ENCODE assay signal across 8 cellular contexts in genomic region chr1:38005195-38006007, GRCh38. TPM values are rescaled to one million over a fixed set of nuclear protein-coding genes. Genes with fewer than 3 reads are reported as not detected.
DNase-seq lines count a peak whose midpoint lies in the region; ATAC-seq and TF ChIP-seq lines count a peak whose summit lies in the region.

Gene FHL3 (minus strand): TSS chr1:38005514. CDS start chr1:37999412, 6,102 bp downstream.

- H3K36me3 ChIP-seq in CD4-positive, alpha-beta memory T cell (ENCODE audit: insufficient read depth, low read length), result no peaks in the 10 kb centered on the region
- H3K36me3 ChIP-seq in left ventricle myocardium inferior, result no peaks in the 10 kb centered on the region

- H3K9me3 Mint-ChIP-seq in CD4-positive, alpha-beta memory T cell, result peaks cover 0 to 2% (median 0%) of the 10 kb centered on the region in 8 donors
- H3K9me3 Mint-ChIP-seq in HFFc6, result no peaks in the 10 kb centered on the region

- peak within 1 kb of the TSS; percentile 75 to 87 (median 76) for H3K4me3 Mint-ChIP-seq in CD4-positive, alpha-beta memory T cell
- H3K4me3 Mint-ChIP-seq in HFFc6, result peak within 1 kb of the TSS; percentile 91

- H3K4me3 ChIP-seq in CD4-positive, alpha-beta memory T cell (ENCODE audit: low read length in 2 of 2), result peak within 1 kb of the TSS; percentile 14 to 43
- H3K4me3 ChIP-seq in left ventricle myocardium inferior, result peak within 1 kb of the TSS; percentile 78

- H3K27me3 Mint-ChIP-seq in CD4-positive, alpha-beta memory T cell, result peaks cover 0 to 6% of the 10 kb centered on the region in 2 donors
- peaks cover 3% of the 10 kb centered on the region; the same call in 1 of the 2 replicates for H3K27me3 Mint-ChIP-seq in HFFc6 (ENCODE audit: insufficient read depth)

- H3K27ac Mint-ChIP-seq in CD4-positive, alpha-beta memory T cell, result peak within 1 kb of the TSS; percentile 58 to 84 (median 77)
- peak within 1 kb of the TSS; percentile 69 for H3K27ac Mint-ChIP-seq in HFFc6

- no peaks in the 10 kb centered on the region for H3K36me3 Mint-ChIP-seq in CD4-positive, alpha-beta memory T cell
- H3K36me3 Mint-ChIP-seq in HFFc6 (ENCODE audit: low read depth), result no peaks in the 10 kb centered on the region

- no peaks in the 10 kb centered on the region for H3K27me3 ChIP-seq in CD4-positive, alpha-beta memory T cell (ENCODE audit: insufficient read depth, low read length)
- no peaks in the 10 kb centered on the region for H3K27me3 ChIP-seq in left ventricle myocardium inferior (ENCODE audit: low read depth)

- ATAC-seq in GM21381 (IDR thresholded peaks at IDR 0.05; ENCODE audit: unreplicated experiment) (no peak), HG03039 (IDR thresholded peaks at IDR 0.05; ENCODE audit: unreplicated experiment) (no peak)

- peak within 1 kb of the TSS; percentile 1 for H3K27ac ChIP-seq in CD4-positive, alpha-beta memory T cell (ENCODE audit: low read depth, low read length)
- peak within 1 kb of the TSS; percentile 17 for H3K27ac ChIP-seq in adipose tissue (ENCODE audit: low read depth, low read length)
- H3K27ac ChIP-seq in left ventricle myocardium inferior (replicated peaks), result peak within 1 kb of the TSS; percentile 95

- H3K4me1 Mint-ChIP-seq in CD4-positive, alpha-beta memory T cell, result peaks cover 4 to 34% (median 18%) of the 10 kb centered on the region in 4 donors
- peaks cover 46% of the 10 kb centered on the region for H3K4me1 Mint-ChIP-seq in HFFc6 (ENCODE audit: low read depth)

- WGBS in adipose tissue, 3 donors, result 3 to 5% (median 3%) methylated on average over 35 to 78 of the region's 83 CpGs

- TF ChIP-seq CTCF in HFFc6 (IDR thresholded peaks at IDR 0.05), result no peak
- no peak for TF ChIP-seq CTCF in left ventricle myocardium inferior (IDR thresholded peaks at IDR 0.05; ENCODE audit: borderline replicate concordance)

- CTCF ChIA-PET in CD4-positive, alpha-beta memory T cell (lab: Charles Lee; ENCODE audit: partially characterized antibody), result no interaction called here

- peak in 2 of 5 donors; percentile 26 to 54 for DNase-seq in CD4-positive, alpha-beta memory T cell
- DNase-seq in HFFc6 (no peak), RKO (ENCODE audit: low spot score) (peak; percentile 55), left ventricle myocardium inferior (peak; percentile 84), pulmonary artery endothelial cell (ENCODE audit: low read depth, low spot score) (no peak)

- H3K4me1 ChIP-seq in CD4-positive, alpha-beta memory T cell (ENCODE audit: insufficient read depth, low read length), result peaks cover 7% of the 10 kb centered on the region
- H3K4me1 ChIP-seq in left ventricle myocardium inferior, result peaks cover 67% of the 10 kb centered on the region

- intact Hi-C loops in CD4-positive, alpha-beta memory T cell (cut with micrococcal nuclease), result no loop called here
- intact Hi-C loops in left ventricle myocardium inferior (cut with micrococcal nuclease), result no loop called here

- no peaks in the 10 kb centered on the region for H3K9me3 ChIP-seq in CD4-positive, alpha-beta memory T cell (ENCODE audit: control insufficient read depth in 1 of 2, low read length in 2 of 2)
- H3K9me3 ChIP-seq in left ventricle myocardium inferior (replicated peaks), result no peaks in the 10 kb centered on the region

- POLR2A ChIA-PET in CD4-positive, alpha-beta memory T cell (lab: Charles Lee; ENCODE audit: partially characterized antibody), result no interaction called here

RNA-seq across cellular contexts. Expression of gene FHL3, which starts in this region (rescaled TPM):
- 1 to 10 TPM; 3.7 to 5.0 TPM for total RNA-seq in CD4-positive, alpha-beta memory T cell
- 1 to 10 TPM; 3.4 to 3.7 TPM for polyA plus RNA-seq in CD4-positive, alpha-beta memory T cell
- 10 to 100 TPM; 29.4 to 40.9 (median 33.2) TPM for total RNA-seq in HFFc6 (2021; fragmentation: NEBNext Ultra II Directional; extraction: Animal tissue kit (Norgen Biotek cat#: 25700))
- polyA plus RNA-seq in adipose tissue, result 10 to 100 TPM; 11.0 to 16.3 (median 14.1) TPM
- total RNA-seq in left ventricle myocardium inferior, result 15.8 TPM
- total RNA-seq in pulmonary artery endothelial cell, result 13.9 and 14.4 TPM in 2 replicates

Comparison
In these comparisons a context has a peak if more than half of its experiments do, and no peak if none do; other contexts are left out.
1. DNase-seq: peak in RKO (single experiment) and left ventricle myocardium inferior (single experiment); none in HFFc6 (single experiment) and pulmonary artery endothelial cell (single experiment).
2. H3K27ac ChIP-seq: peak in every context shown above with its lines; median percentile 95 in left ventricle myocardium inferior; 17 in adipose tissue; 1 in CD4-positive, alpha-beta memory T cell.